ENCODE assay signal across 27 cellular contexts in genomic region chr2:55080204-55080738, GRCh38.
"Had no signal": no experiment of that assay in that cellular context is flagged by ENCODE, and none has a peak within 500 bp of the region (broad histone marks: within the 10 kb centered on the region; RNA-seq: fewer than 3 reads in every experiment).

No MANE protein-coding gene starts in this region.

- H3K27me3 ChIP-seq: esophagus squamous epithelium, heart right ventricle, left lung, ovary, stomach, tibial artery had no signal

- H3K9me3 Mint-ChIP-seq: effector memory CD8-positive, alpha-beta T cell had no signal

- FAIRE-seq: endometrium, islet of Langerhans, small intestine, urothelium cell line had no signal

- H3K36me3 Mint-ChIP-seq: natural killer cell, type B pancreatic cell had no signal

- H3K4me3 ChIP-seq: coronary artery, esophagus squamous epithelium, heart right ventricle, left lung, ovary, psoas muscle, stomach, tibial artery had no signal

- H3K27ac Mint-ChIP-seq: effector memory CD8-positive, alpha-beta T cell; natural killer cell; type B pancreatic cell had no signal

- H3K4me1 ChIP-seq: esophagus squamous epithelium, psoas muscle, stomach, tibial artery had no signal

- ATAC-seq: effector memory CD8-positive, alpha-beta T cell; heart right ventricle; left cardiac atrium; left lung; natural killer cell; psoas muscle; right cardiac atrium had no signal

- H3K27ac ChIP-seq: coronary artery, esophagus squamous epithelium, heart right ventricle, left lung, ovary, psoas muscle, stomach, tibial artery had no signal

- H3K27me3 Mint-ChIP-seq: effector memory CD8-positive, alpha-beta T cell; type B pancreatic cell had no signal

- H3K4me1 Mint-ChIP-seq: natural killer cell had no signal

- H3K36me3 ChIP-seq: esophagus squamous epithelium, heart right ventricle, left lung, ovary, stomach, tibial artery had no signal

- H3K4me3 Mint-ChIP-seq: effector memory CD8-positive, alpha-beta T cell; natural killer cell; type B pancreatic cell had no signal

- DNase-seq: effector memory CD8-positive, alpha-beta T cell; erythroblast; esophagus squamous epithelium; foreskin melanocyte; glutamatergic neuron; heart right ventricle; hippocampal formation; left cardiac atrium; left lung; mesendoderm; natural killer cell; occipital lobe; ovary; posterior cingulate gyrus; psoas muscle; right cardiac atrium; small intestine; stimulated activated CD4-positive, alpha-beta T cell treated with anti-CD3 and anti-CD28 coated beads, Interleukin-15, amount 100 ng/mL, for 24 hours; stimulated activated CD4-positive, alpha-beta T cell treated with anti-CD3 and anti-CD28 coated beads, Interleukin-2, amount 100 ng/mL, for 48 hours; stimulated activated naive CD4-positive, alpha-beta T cell treated with Interleukin-2 at 50 U/mL for 16 hours; stomach; tibial artery had no signal

- H3K9me3 ChIP-seq: esophagus squamous epithelium, ovary, psoas muscle, stomach, tibial artery had no signal
